In genomic region chr9:101325053-101325452, GRCh38 we compare ENCODE assay signal across 18 cellular contexts. TPM values are rescaled to one million over a fixed set of nuclear protein-coding genes. Genes with fewer than 3 reads are reported as not detected.
"Had no signal": no experiment of that assay in that cellular context is flagged by ENCODE, and none has a peak within 500 bp of the region (broad histone marks: within the 10 kb centered on the region; RNA-seq: fewer than 3 reads in every experiment).

No MANE protein-coding gene starts in this region.

- H3K4me3 Mint-ChIP-seq: activated naive CD8-positive, alpha-beta T cell had no signal

- H3K27ac Mint-ChIP-seq: activated naive CD8-positive, alpha-beta T cell had no signal

- H3K27ac ChIP-seq: VCaP had no signal

- DNase-seq: activated CD4-positive, alpha-beta T cell treated with anti-CD3 and anti-CD28 coated beads, Interleukin-2, amount 50 U/mL, for 4 hours; activated CD4-positive, CD25-positive, alpha-beta regulatory T cell treated with anti-CD3 and anti-CD28 coated beads, Interleukin-2, amount 50 U/mL, for 72 hours; activated gamma-delta T cell treated with Interleukin-2 at 50 U/mL for 16 hours; effector CD4-positive, alpha-beta T cell; mammary epithelial cell; midbrain; occipital lobe; posterior cingulate gyrus; retina; stimulated activated CD4-positive, alpha-beta T cell treated with anti-CD3 and anti-CD28 coated beads, Interleukin-12 subunit alpha, Interleukin-12 subunit beta, amount 100 ng/mL, for 4 hours; stimulated activated CD4-positive, alpha-beta T cell treated with anti-CD3 and anti-CD28 coated beads, Interleukin-1b, Interleukin-23, amount 100 ng/mL, for 48 hours; stimulated activated CD8-positive, alpha-beta memory T cell treated with anti-CD3 and anti-CD28 coated beads, Interleukin-4, amount 100 ng/mL, for 48 hours; stimulated activated naive CD4-positive, alpha-beta T cell; T-helper 2 cell had no signal

- H3K36me3 Mint-ChIP-seq: activated naive CD8-positive, alpha-beta T cell had no signal

RNA-seq across cellular contexts. Expression of gene BAAT, which starts 59.8 kb away (rescaled TPM):
- total RNA-seq: cerebellum, kidney epithelial cell had no signal
